ENCODE assay signal across 9 cellular contexts in genomic region chr10:110074298-110074697, GRCh38.
DNase-seq lines count a peak whose midpoint lies in the region; ATAC-seq and TF ChIP-seq lines count a peak whose summit lies in the region.
"Had no signal": no experiment of that assay in that cellular context is flagged by ENCODE, and none has a peak within 500 bp of the region (broad histone marks: within the 10 kb centered on the region; RNA-seq: fewer than 3 reads in every experiment).

No MANE protein-coding gene starts in this region.

- H3K4me3 ChIP-seq in WERI-Rb-1 (ENCODE audit: low read depth, low read length) (no peak overlapping the region), mucosa of descending colon (no peak overlapping the region)

- H3K9me3 ChIP-seq in WERI-Rb-1 (ENCODE audit: severe bottlenecking) (no peaks in the 10 kb centered on the region), mucosa of descending colon (no peaks in the 10 kb centered on the region)

- H3K27me3 Mint-ChIP-seq in effector memory CD8-positive, alpha-beta T cell: no peaks in the 10 kb centered on the region
- H3K27me3 Mint-ChIP-seq in progenitor cell of endocrine pancreas: no peaks in the 10 kb centered on the region

- H3K27ac ChIP-seq in WERI-Rb-1: no peak overlapping the region

- H3K9me3 Mint-ChIP-seq in effector memory CD8-positive, alpha-beta T cell: no peaks in the 10 kb centered on the region
- H3K9me3 Mint-ChIP-seq in progenitor cell of endocrine pancreas (ENCODE audit: low read depth): no peaks in the 10 kb centered on the region

- TF ChIP-seq CTCF in progenitor cell of endocrine pancreas (IDR thresholded peaks at IDR 0.05; ENCODE audit: unreplicated experiment) (no peak), WERI-Rb-1 (IDR thresholded peaks at IDR 0.05; ENCODE audit: low read depth, low read length) (no peak), mucosa of descending colon (IDR thresholded peaks at IDR 0.05) (no peak)

- peaks cover 3% of the 10 kb centered on the region; the same call in 1 of the 2 replicates for H3K36me3 ChIP-seq in WERI-Rb-1
- no peaks in the 10 kb centered on the region for H3K36me3 ChIP-seq in mucosa of descending colon (ENCODE audit: low read depth)

- H3K27me3 ChIP-seq in WERI-Rb-1 (ENCODE audit: insufficient read depth, low read depth, severe bottlenecking): no peaks in the 10 kb centered on the region

- intact Hi-C loops in mucosa of descending colon (cut with DNase I, micrococcal nuclease): no loop called here

- H3K4me1 Mint-ChIP-seq in effector memory CD8-positive, alpha-beta T cell (ENCODE audit: low read depth in 2 of 2): peaks cover 63 to 89% of the 10 kb centered on the region in 2 donors
- H3K4me1 Mint-ChIP-seq in progenitor cell of endocrine pancreas (ENCODE audit: low read depth): peaks cover 61% of the 10 kb centered on the region

- peak; percentile 34 for ATAC-seq in GM18907 (IDR thresholded peaks at IDR 0.05; ENCODE audit: unreplicated experiment)
- no peak for ATAC-seq in effector memory CD8-positive, alpha-beta T cell (replicated peaks)
- ATAC-seq in mucosa of descending colon: no peak
- no peak for ATAC-seq in HG03520 (IDR thresholded peaks at IDR 0.05; ENCODE audit: unreplicated experiment)

- peak overlapping the region; percentile 34 to 43 for H3K4me3 Mint-ChIP-seq in effector memory CD8-positive, alpha-beta T cell
- no peak overlapping the region for H3K4me3 Mint-ChIP-seq in progenitor cell of endocrine pancreas (ENCODE audit: low read depth)

- DNase-seq in NOMO-1 treated with dmso at 0.1 percent for 144 hours (lab: John Stamatoyannopoulos, UW; ENCODE audit: unreplicated experiment): peak; percentile 25
- no peak for DNase-seq in effector memory CD8-positive, alpha-beta T cell
- no peak for DNase-seq in progenitor cell of endocrine pancreas (ENCODE audit: low spot score, unreplicated experiment)
- no peak for DNase-seq in WERI-Rb-1
- no peak for DNase-seq in mucosa of descending colon
- no peak for DNase-seq in EL
- DNase-seq: effector CD4-positive, alpha-beta T cell had no signal

- peaks cover 29% of the 10 kb centered on the region for H3K4me1 ChIP-seq in mucosa of descending colon (ENCODE audit: low read depth)

- peaks cover 7% of the 10 kb centered on the region for H3K36me3 Mint-ChIP-seq in effector memory CD8-positive, alpha-beta T cell (ENCODE audit: insufficient read depth)
- no peaks in the 10 kb centered on the region for H3K36me3 Mint-ChIP-seq in progenitor cell of endocrine pancreas (ENCODE audit: insufficient read depth)

- peak overlapping the region; percentile 89 to 91 for H3K27ac Mint-ChIP-seq in effector memory CD8-positive, alpha-beta T cell
- peak overlapping the region; percentile 41 for H3K27ac Mint-ChIP-seq in progenitor cell of endocrine pancreas
